Comparison of ENCODE assay signal across 7 cellular contexts in genomic region chr11:14645247-14645912, GRCh38. TPM values are rescaled to one million over a fixed set of nuclear protein-coding genes. Genes with fewer than 3 reads are reported as not detected.
DNase-seq lines count a peak whose midpoint lies in the region; ATAC-seq and TF ChIP-seq lines count a peak whose summit lies in the region.

No MANE protein-coding gene starts in this region.

- no peak for ATAC-seq in mucosa of descending colon
- ATAC-seq in HG03039 (IDR thresholded peaks at IDR 0.05; ENCODE audit: unreplicated experiment) = no peak

- H3K4me3 ChIP-seq in cardiac fibroblast (replicated peaks in 1 of 2; ENCODE audit: low read depth in 2 of 2, low read length in 2 of 2) (peak overlapping the region; percentile 58 to 67), mucosa of descending colon (peak overlapping the region; percentile 71)

- no peaks in the 10 kb centered on the region for H3K9me3 ChIP-seq in mucosa of descending colon

- H3K4me1 ChIP-seq in mucosa of descending colon (ENCODE audit: low read depth) = peaks cover 25% of the 10 kb centered on the region

- H3K36me3 ChIP-seq in mucosa of descending colon (ENCODE audit: low read depth) = no peaks in the 10 kb centered on the region

- DNase-seq in GM13977 (ENCODE audit: low spot score) (peak; percentile 41), NCI-H526 treated with DMSO at 0.1 percent for 48 hours (lab: John Stamatoyannopoulos, UW) (peak; percentile 53), cardiac fibroblast (ENCODE audit: low read depth in 2 of 2) (peak; percentile 5 to 42), mucosa of descending colon (no peak), KG1 (lab: John Stamatoyannopoulos, UW) (no peak)
- no peak for DNase-seq in stimulated activated CD4-positive, alpha-beta T cell treated with anti-CD3 and anti-CD28 coated beads, Interleukin-2, amount 100 ng/mL, for 48 hours

- intact Hi-C loops in mucosa of descending colon (cut with DNase I, micrococcal nuclease) = loop anchor here (5.0 to 10.0 kb wide), 2 partner anchors 101 to 103 kb away; no protein-coding TSS in a partner anchor

- no peak for TF ChIP-seq CTCF in GM13977 (IDR thresholded peaks at IDR 0.05; ENCODE audit: extremely low read depth, insufficient read depth, missing control alignments)
- TF ChIP-seq CTCF in cardiac fibroblast (IDR thresholded peaks at IDR 0.05; ENCODE audit: low read depth, low read length) = no peak
- no peak for TF ChIP-seq CTCF in mucosa of descending colon (IDR thresholded peaks at IDR 0.05)

- in situ Hi-C loops in GM13977 (cut with MboI; ENCODE audit: low pct_unique_long_range_greater_than_20kb, low sequenced_read_pairs, unreplicated experiment) = no loop called here

RNA-seq across cellular contexts. Expression of gene PDE3B, which starts 1.8 kb away (rescaled TPM):
- total RNA-seq in mucosa of descending colon = 10 to 100 TPM; 22.4 to 47.0 (median 25.9) TPM

Comparison
In these comparisons a context has a peak if more than half of its experiments do, and no peak if none do; other contexts are left out.
1. DNase-seq: peak in GM13977 (single experiment), NCI-H526 treated with DMSO at 0.1 percent for 48 hours (single experiment) and cardiac fibroblast (2 of 2); none in mucosa of descending colon (0 of 3), KG1 (single experiment) and stimulated activated CD4-positive, alpha-beta T cell treated with anti-CD3 and anti-CD28 coated beads, Interleukin-2, amount 100 ng/mL, for 48 hours (0 of 2).